Comparison of ENCODE assay signal across 8 cellular contexts in the genomic region with DNA sequence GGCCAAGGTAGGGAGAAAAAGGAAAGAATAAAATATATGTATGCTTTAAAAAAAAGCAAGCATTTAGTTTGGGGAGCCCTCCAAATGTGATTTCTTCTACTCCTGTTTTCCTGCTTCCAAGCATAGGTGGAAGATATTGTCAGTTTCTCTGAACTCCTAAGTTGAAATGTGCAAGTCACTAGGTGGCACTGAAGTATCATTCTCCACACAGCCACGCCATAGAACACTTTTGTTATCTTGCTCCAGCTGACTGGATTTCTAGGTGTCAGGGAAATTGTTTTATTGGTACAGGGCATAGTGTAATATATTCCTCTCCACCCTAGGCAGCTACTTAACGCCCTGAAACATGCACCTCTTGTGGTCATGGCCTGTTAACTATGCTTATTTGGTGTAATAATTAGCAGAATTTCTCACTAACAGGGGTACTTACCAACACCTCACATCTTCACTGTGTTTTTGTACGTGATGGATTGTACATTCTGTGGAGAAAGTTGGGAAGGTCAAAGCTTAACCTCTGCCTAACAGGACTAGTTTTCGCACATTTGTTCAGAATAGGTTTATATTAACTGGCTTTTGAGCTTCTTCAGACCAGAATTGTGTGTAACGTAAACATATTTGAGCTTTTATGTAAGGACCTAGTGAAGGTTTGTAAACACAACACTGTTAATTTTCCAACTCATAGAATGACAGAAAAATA.
DNase-seq lines count a peak whose midpoint lies in the region; ATAC-seq and TF ChIP-seq lines count a peak whose summit lies in the region.

No MANE protein-coding gene starts in this region.

- intact Hi-C loops in Panc1 (cut with micrococcal nuclease; ENCODE audit: unreplicated experiment) = loop anchor here (5.0 to 10.0 kb wide), 3 partner anchors 81 to 512 kb away; a partner anchor contains a TSS
- intact Hi-C loops in naive thymus-derived CD4-positive, alpha-beta T cell (cut with micrococcal nuclease) = loop anchor here (1.0 to 10.0 kb wide), 5 partner anchors 50 to 1152 kb away; no protein-coding TSS in a partner anchor

- ATAC-seq in Panc1 (peak; percentile 56), esophagus mucosa (peak; percentile 70), GM18505 (IDR thresholded peaks at IDR 0.05; ENCODE audit: unreplicated experiment) (no peak)
- ATAC-seq in naive thymus-derived CD4-positive, alpha-beta T cell = no peak

- DNase-seq in AG09309 (ENCODE audit: low read depth) = no peak
- peak; percentile 88 for DNase-seq in LHCN-M2 (ENCODE audit: low read depth)
- DNase-seq in Panc1 (ENCODE audit: low read depth, low spot score) = no peak
- peak in 5 of 9 donors; percentile 2 to 32 (median 25) for DNase-seq in naive thymus-derived CD4-positive, alpha-beta T cell
- DNase-seq in NK-92 treated with Interleukin-12 subunit alpha and Interleukin-12 subunit beta, amount 100 ng/mL, for 24 hours (lab: John Stamatoyannopoulos, UW) = no peak

- no peaks in the 10 kb centered on the region for H3K27me3 Mint-ChIP-seq in naive thymus-derived CD4-positive, alpha-beta T cell

- CTCF ChIA-PET in Panc1 (lab: Charles Lee) = no interaction called here
- CTCF ChIA-PET in naive thymus-derived CD4-positive, alpha-beta T cell (lab: Charles Lee) = interaction anchor here (1.0 kb wide), 1 partner anchor 50 kb away, joined by 3 read pairs; no protein-coding TSS in a partner anchor

- peaks cover 67% of the 10 kb centered on the region for H3K4me1 ChIP-seq in Panc1 (ENCODE audit: control insufficient read depth, insufficient read depth, low read length)
- peaks cover 0 to 4% of the 10 kb centered on the region in 2 donors for H3K4me1 ChIP-seq in naive thymus-derived CD4-positive, alpha-beta T cell (ENCODE audit: control insufficient read depth in 2 of 2, insufficient read depth in 2 of 2, low read length in 2 of 2)

- no peak overlapping the region for H3K4me3 Mint-ChIP-seq in naive thymus-derived CD4-positive, alpha-beta T cell

- in situ Hi-C loops in Panc1 (cut with HindIII; ENCODE audit: low pct_unique_long_range_greater_than_20kb, low sequenced_read_pairs) = no loop called here

- peak; percentile 78 for TF ChIP-seq CTCF in AG09309 (IDR thresholded peaks at IDR 0.05; ENCODE audit: control insufficient read depth, insufficient read depth, low read depth, low read length, missing control alignments)
- peak; percentile 46; the same call in 1 of the 2 replicates for TF ChIP-seq CTCF in GM12875 (IDR thresholded peaks at IDR 0.05; ENCODE audit: borderline replicate concordance, insufficient read depth, low read depth, low read length)
- peak; percentile 74 for TF ChIP-seq CTCF in Panc1 (IDR thresholded peaks at IDR 0.05)

- no peaks in the 10 kb centered on the region for H3K36me3 ChIP-seq in Panc1 (ENCODE audit: control insufficient read depth, insufficient read depth, low read length)
- no peaks in the 10 kb centered on the region for H3K36me3 ChIP-seq in naive thymus-derived CD4-positive, alpha-beta T cell (ENCODE audit: control insufficient read depth in 2 of 3, insufficient read depth in 3 of 3, low read length in 3 of 3)

- H3K27ac Mint-ChIP-seq in naive thymus-derived CD4-positive, alpha-beta T cell = no peak overlapping the region

- no peaks in the 10 kb centered on the region for H3K9me3 Mint-ChIP-seq in naive thymus-derived CD4-positive, alpha-beta T cell

- no peak for TF ChIP-seq POLR2A in GM18505 (IDR thresholded peaks at IDR 0.05; ENCODE audit: borderline replicate concordance, extremely low read depth, insufficient read depth, insufficient read length)

- no peaks in the 10 kb centered on the region for H3K36me3 Mint-ChIP-seq in naive thymus-derived CD4-positive, alpha-beta T cell

- no peaks in the 10 kb centered on the region for H3K9me3 ChIP-seq in Panc1 (ENCODE audit: control insufficient read depth, insufficient read depth, low read depth, low read length)
- no peaks in the 10 kb centered on the region for H3K9me3 ChIP-seq in naive thymus-derived CD4-positive, alpha-beta T cell (ENCODE audit: control insufficient read depth in 2 of 3, low read length in 3 of 3)

- no peaks in the 10 kb centered on the region for H3K27me3 ChIP-seq in Panc1 (ENCODE audit: control insufficient read depth, insufficient read depth, low read length)
- H3K27me3 ChIP-seq in naive thymus-derived CD4-positive, alpha-beta T cell (ENCODE audit: control insufficient read depth in 2 of 2, insufficient read depth in 2 of 2, low read length in 2 of 2) = no peaks in the 10 kb centered on the region

- peak overlapping the region; percentile 89 for H3K27ac ChIP-seq in Panc1 (ENCODE audit: low read length)
- H3K27ac ChIP-seq in naive thymus-derived CD4-positive, alpha-beta T cell (ENCODE audit: low read depth, low read length) = no peak overlapping the region

- H3K4me3 ChIP-seq in AG09309 (ENCODE audit: control insufficient read depth, low read depth, low read length) (no peak overlapping the region), GM12875 (ENCODE audit: low read depth, low read length) (no peak overlapping the region), Panc1 (ENCODE audit: low read depth in 2 of 2, low read length in 2 of 2) (no peak overlapping the region)
- H3K4me3 ChIP-seq in naive thymus-derived CD4-positive, alpha-beta T cell (ENCODE audit: low read length) = no peak overlapping the region

- H3K4me1 Mint-ChIP-seq in naive thymus-derived CD4-positive, alpha-beta T cell = peaks cover 13 to 32% (median 26%) of the 10 kb centered on the region in 7 donors

- no TSS peak for BruUV-seq in Panc1 (replicated peaks; lab: Mats Ljungman, UMichigan)

- POLR2A ChIA-PET in Panc1 (lab: Charles Lee) = interaction anchor here (0.5 kb wide), 1 partner anchor 82 kb away, joined by 3 read pairs; no protein-coding TSS in a partner anchor
- POLR2A ChIA-PET in naive thymus-derived CD4-positive, alpha-beta T cell (lab: Charles Lee) = no interaction called here

Comparison
In these comparisons a context has a peak if more than half of its experiments do, and no peak if none do; other contexts are left out.
1. DNase-seq: peak in LHCN-M2 (single experiment) and naive thymus-derived CD4-positive, alpha-beta T cell (5 of 9); none in AG09309 (single experiment), Panc1 (single experiment) and NK-92 treated with Interleukin-12 subunit alpha and Interleukin-12 subunit beta, amount 100 ng/mL, for 24 hours (single experiment).
2. ATAC-seq: peak in Panc1 (single experiment) and esophagus mucosa (single experiment); none in naive thymus-derived CD4-positive, alpha-beta T cell (single experiment) and GM18505 (single experiment).
3. Peak in every context shown above with its lines, with median percentiles within 50 percentile points of each other: CTCF ChIP-seq.